In the genomic region with DNA sequence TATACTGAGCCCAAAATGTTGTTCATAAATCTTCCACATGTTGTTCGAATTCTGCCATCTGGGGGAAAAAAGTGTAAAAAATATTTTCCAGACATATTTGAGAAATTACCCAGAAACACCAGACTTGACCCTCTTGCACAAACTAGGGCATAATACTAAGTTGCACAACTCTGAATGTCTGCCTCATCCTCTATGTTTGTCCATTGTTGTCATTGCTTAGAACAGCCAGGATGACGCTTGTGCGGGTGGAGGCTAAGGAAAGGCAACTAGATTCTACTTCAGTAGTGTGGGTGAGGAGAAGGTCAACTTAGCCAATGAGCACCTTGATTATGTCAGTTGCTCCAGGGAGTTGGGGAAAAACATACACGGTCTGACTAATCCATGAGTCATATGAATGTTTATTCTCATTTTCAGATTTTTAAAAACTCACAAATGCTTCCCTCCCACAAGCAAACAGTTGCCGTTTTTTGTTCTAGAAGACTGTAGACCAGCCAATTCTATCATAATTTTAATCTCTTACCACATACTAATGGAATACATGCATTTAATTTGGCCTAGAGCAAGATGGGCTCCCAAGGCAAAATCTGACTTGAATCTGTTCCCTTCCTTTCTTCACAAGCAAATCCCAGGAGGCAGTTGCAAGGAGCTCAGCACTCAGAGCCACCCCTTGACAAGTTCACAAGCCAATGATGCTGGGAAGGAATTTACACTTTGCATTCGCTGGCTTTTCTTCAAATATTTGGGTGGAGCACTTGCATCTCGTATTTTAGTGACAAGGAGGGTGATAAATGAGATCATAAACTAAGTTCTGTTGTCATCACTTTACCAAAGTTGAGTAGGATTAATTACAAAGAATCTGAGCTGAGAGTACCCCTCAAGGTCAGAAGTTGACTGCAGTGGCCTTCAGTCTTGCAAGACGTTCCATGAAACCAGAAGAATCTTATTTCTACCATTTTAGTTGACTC, we compare ENCODE assay signal across 8 cellular contexts.
A peak's percentile ranks its signal among the peaks of the same experiment; 100 is the strongest.
DNase-seq lines count a peak whose midpoint lies in the region; ATAC-seq and TF ChIP-seq lines count a peak whose summit lies in the region.

No MANE protein-coding gene starts in this region.

- POLR2A ChIA-PET in BJ (lab: Charles Lee), result interaction anchor here (0.6 to 1.0 kb wide), 2 partner anchors 40 to 164 kb away, joined by 3 to 5 read pairs; no protein-coding TSS in a partner anchor

- H3K27ac ChIP-seq in epithelial cell of prostate, result peak overlapping the region; percentile 45

- TF ChIP-seq CTCF in BJ (IDR thresholded peaks at IDR 0.05; ENCODE audit: insufficient read depth, low read depth, low read length) (no peak), omental fat pad (IDR thresholded peaks at IDR 0.05) (no peak)

- no peak overlapping the region for H3K4me3 ChIP-seq in BJ (ENCODE audit: low read depth, low read length)

- peak; percentile 92 for ATAC-seq in omental fat pad (ENCODE audit: low FRiP score)
- no peak for ATAC-seq in HG03439 (IDR thresholded peaks at IDR 0.05; ENCODE audit: unreplicated experiment)
- no peak for ATAC-seq in GM21423 (IDR thresholded peaks at IDR 0.05; ENCODE audit: unreplicated experiment)

- DNase-seq in BJ (ENCODE audit: low read depth) (peak; percentile 99), NCI-H226 (peak; percentile 99), epithelial cell of prostate (ENCODE audit: low read depth, low spot score) (peak; percentile 99), omental fat pad (ENCODE audit: low spot score) (no peak), NCI-H1092 (lab: John Stamatoyannopoulos, UW) (no peak)
- no peak for DNase-seq in activated effector memory CD4-positive, alpha-beta T cell treated with anti-CD3 and anti-CD28 coated beads, Interleukin-2, amount 50 U/mL, for 16 hours

- CTCF ChIA-PET in BJ (lab: Yijun Ruan, JAX), result interaction anchor here (0.7 to 1.7 kb wide), 5 partner anchors 12 to 317 kb away, joined by 3 to 5 read pairs (median 4); no protein-coding TSS in a partner anchor

- no peaks in the 10 kb centered on the region for H3K27me3 ChIP-seq in BJ (ENCODE audit: control insufficient read depth, insufficient read depth, low read length)

- H3K36me3 ChIP-seq in BJ (ENCODE audit: control insufficient read depth, insufficient read depth, low read length), result no peaks in the 10 kb centered on the region

Comparison
In these comparisons a context has a peak if more than half of its experiments do, and no peak if none do; other contexts are left out.
1. DNase-seq: peak in BJ (single experiment), NCI-H226 (single experiment) and epithelial cell of prostate (single experiment); none in omental fat pad (single experiment), NCI-H1092 (single experiment) and activated effector memory CD4-positive, alpha-beta T cell treated with anti-CD3 and anti-CD28 coated beads, Interleukin-2, amount 50 U/mL, for 16 hours (single experiment).